ENCODE assay signal across 1 cellular context in the genomic region with DNA sequence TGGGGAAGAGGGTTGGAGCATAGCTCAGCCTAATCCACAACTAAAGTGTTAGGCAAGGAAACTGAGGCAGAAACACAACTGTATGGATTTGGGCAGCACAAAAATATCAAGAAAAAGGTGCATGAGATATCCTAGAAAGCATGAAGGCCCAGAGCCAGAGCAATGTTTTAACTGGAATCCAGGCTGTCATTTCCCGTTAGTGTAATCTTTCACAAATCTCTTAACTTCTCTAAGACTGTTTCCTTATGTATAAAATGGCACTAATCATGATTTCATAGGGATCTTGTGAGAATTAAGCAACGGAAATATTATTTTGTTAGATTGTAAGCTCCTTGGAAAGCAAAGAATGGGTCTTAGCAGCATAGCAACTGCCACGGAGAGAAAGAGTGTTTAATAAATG.
A peak's percentile ranks its signal among the peaks of the same experiment; 100 is the strongest.
TF ChIP-seq lines count a peak whose summit lies in the region.

No MANE protein-coding gene starts in this region.

TF ChIP-seq in SK-N-SH, 30 proteins besides CTCF, POLR2A, EP300 and RAD21 (continued from another document):
- TF ChIP-seq RFX5 (IDR thresholded peaks at IDR 0.05; ENCODE audit: low read length), result no peak
- no peak for TF ChIP-seq YY1 (IDR thresholded peaks at IDR 0.05; ENCODE audit: low read depth)
- peak; percentile 28; the same call in 1 of the 2 replicates for TF ChIP-seq JUND (IDR thresholded peaks at IDR 0.05)
- TF ChIP-seq GATA2 (CRISPR knock-in tag; IDR thresholded peaks at IDR 0.05), result no peak
- TF ChIP-seq POLR2AphosphoS5 (IDR thresholded peaks at IDR 0.05; ENCODE audit: low read depth, low read length), result no peak
- TF ChIP-seq, protein P1, sequence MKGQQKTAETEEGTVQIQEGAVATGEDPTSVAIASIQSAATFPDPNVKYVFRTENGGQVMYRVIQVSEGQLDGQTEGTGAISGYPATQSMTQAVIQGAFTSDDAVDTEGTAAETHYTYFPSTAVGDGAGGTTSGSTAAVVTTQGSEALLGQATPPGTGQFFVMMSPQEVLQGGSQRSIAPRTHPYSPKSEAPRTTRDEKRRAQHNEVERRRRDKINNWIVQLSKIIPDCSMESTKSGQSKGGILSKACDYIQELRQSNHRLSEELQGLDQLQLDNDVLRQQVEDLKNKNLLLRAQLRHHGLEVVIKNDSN (IDR thresholded peaks at IDR 0.05; ENCODE audit: borderline replicate concordance, low read depth), result no peak
- no peak for TF ChIP-seq FOSL2 (IDR thresholded peaks at IDR 0.05; ENCODE audit: borderline replicate concordance, low read depth)
- no peak for TF ChIP-seq TAF1 (IDR thresholded peaks at IDR 0.05; ENCODE audit: borderline replicate concordance, low read depth, low read length)
- no peak for TF ChIP-seq SMC3 (IDR thresholded peaks at IDR 0.05; ENCODE audit: low read depth, low read length)
- TF ChIP-seq ELF1 (IDR thresholded peaks at IDR 0.05), result no peak
- no peak for TF ChIP-seq GABPA (IDR thresholded peaks at IDR 0.05; ENCODE audit: low read depth)
- peak; percentile 33; the same call in 1 of the 2 replicates for TF ChIP-seq NFIC (IDR thresholded peaks at IDR 0.05; ENCODE audit: borderline replicate concordance)
- peak; percentile 82 for TF ChIP-seq PBX3 (IDR thresholded peaks at IDR 0.05)
- TF ChIP-seq MEF2A (IDR thresholded peaks at IDR 0.05; ENCODE audit: borderline replicate concordance, low read depth), result no peak
- TF ChIP-seq, protein P2, sequence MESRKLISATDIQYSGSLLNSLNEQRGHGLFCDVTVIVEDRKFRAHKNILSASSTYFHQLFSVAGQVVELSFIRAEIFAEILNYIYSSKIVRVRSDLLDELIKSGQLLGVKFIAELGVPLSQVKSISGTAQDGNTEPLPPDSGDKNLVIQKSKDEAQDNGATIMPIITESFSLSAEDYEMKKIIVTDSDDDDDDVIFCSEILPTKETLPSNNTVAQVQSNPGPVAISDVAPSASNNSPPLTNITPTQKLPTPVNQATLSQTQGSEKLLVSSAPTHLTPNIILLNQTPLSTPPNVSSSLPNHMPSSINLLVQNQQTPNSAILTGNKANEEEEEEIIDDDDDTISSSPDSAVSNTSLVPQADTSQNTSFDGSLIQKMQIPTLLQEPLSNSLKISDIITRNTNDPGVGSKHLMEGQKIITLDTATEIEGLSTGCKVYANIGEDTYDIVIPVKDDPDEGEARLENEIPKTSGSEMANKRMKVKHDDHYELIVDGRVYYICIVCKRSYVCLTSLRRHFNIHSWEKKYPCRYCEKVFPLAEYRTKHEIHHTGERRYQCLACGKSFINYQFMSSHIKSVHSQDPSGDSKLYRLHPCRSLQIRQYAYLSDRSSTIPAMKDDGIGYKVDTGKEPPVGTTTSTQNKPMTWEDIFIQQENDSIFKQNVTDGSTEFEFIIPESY (IDR thresholded peaks at IDR 0.05; ENCODE audit: borderline replicate concordance, low read depth), result no peak
- TF ChIP-seq TEAD4 (IDR thresholded peaks at IDR 0.05; ENCODE audit: borderline replicate concordance, insufficient read depth), result no peak
- TF ChIP-seq, protein P3, sequence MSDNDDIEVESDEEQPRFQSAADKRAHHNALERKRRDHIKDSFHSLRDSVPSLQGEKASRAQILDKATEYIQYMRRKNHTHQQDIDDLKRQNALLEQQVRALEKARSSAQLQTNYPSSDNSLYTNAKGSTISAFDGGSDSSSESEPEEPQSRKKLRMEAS (IDR thresholded peaks at IDR 0.05; ENCODE audit: low read depth), result no peak
- TF ChIP-seq IRF3 (IDR thresholded peaks at IDR 0.05; ENCODE audit: low read depth, low read length), result no peak
- TF ChIP-seq RCOR1 (IDR thresholded peaks at IDR 0.05; ENCODE audit: low read length), result no peak
- no peak for TF ChIP-seq MXI1 (IDR thresholded peaks at IDR 0.05; ENCODE audit: low read depth, low read length)
- peak; percentile 48; the same call in 1 of the 2 replicates for TF ChIP-seq TCF12 (IDR thresholded peaks at IDR 0.05)
- no peak for TF ChIP-seq SIN3A (IDR thresholded peaks at IDR 0.05; ENCODE audit: borderline replicate concordance, low read depth, low read length)
- no peak for TF ChIP-seq EZH2phosphoT487 (IDR thresholded peaks at IDR 0.05; ENCODE audit: borderline replicate concordance, low read depth)
- TF ChIP-seq FOXJ3 (CRISPR knock-in tag; IDR thresholded peaks at IDR 0.05), result no peak
- TF ChIP-seq, protein P4, sequence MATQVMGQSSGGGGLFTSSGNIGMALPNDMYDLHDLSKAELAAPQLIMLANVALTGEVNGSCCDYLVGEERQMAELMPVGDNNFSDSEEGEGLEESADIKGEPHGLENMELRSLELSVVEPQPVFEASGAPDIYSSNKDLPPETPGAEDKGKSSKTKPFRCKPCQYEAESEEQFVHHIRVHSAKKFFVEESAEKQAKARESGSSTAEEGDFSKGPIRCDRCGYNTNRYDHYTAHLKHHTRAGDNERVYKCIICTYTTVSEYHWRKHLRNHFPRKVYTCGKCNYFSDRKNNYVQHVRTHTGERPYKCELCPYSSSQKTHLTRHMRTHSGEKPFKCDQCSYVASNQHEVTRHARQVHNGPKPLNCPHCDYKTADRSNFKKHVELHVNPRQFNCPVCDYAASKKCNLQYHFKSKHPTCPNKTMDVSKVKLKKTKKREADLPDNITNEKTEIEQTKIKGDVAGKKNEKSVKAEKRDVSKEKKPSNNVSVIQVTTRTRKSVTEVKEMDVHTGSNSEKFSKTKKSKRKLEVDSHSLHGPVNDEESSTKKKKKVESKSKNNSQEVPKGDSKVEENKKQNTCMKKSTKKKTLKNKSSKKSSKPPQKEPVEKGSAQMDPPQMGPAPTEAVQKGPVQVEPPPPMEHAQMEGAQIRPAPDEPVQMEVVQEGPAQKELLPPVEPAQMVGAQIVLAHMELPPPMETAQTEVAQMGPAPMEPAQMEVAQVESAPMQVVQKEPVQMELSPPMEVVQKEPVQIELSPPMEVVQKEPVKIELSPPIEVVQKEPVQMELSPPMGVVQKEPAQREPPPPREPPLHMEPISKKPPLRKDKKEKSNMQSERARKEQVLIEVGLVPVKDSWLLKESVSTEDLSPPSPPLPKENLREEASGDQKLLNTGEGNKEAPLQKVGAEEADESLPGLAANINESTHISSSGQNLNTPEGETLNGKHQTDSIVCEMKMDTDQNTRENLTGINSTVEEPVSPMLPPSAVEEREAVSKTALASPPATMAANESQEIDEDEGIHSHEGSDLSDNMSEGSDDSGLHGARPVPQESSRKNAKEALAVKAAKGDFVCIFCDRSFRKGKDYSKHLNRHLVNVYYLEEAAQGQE (IDR thresholded peaks at IDR 0.05; ENCODE audit: low read depth, low read length), result no peak
- TF ChIP-seq NRF1 (IDR thresholded peaks at IDR 0.05; ENCODE audit: low read depth, low read length), result no peak
- TF ChIP-seq, protein P5, sequence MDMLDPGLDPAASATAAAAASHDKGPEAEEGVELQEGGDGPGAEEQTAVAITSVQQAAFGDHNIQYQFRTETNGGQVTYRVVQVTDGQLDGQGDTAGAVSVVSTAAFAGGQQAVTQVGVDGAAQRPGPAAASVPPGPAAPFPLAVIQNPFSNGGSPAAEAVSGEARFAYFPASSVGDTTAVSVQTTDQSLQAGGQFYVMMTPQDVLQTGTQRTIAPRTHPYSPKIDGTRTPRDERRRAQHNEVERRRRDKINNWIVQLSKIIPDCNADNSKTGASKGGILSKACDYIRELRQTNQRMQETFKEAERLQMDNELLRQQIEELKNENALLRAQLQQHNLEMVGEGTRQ (IDR thresholded peaks at IDR 0.05; ENCODE audit: borderline replicate concordance, low read depth, low read length), result no peak
- TF ChIP-seq RXRA (IDR thresholded peaks at IDR 0.05; ENCODE audit: borderline replicate concordance, low read depth), result no peak
